Comparison of ENCODE assay signal across 11 cellular contexts in genomic region chr2:45653125-45653524, GRCh38. TPM values are rescaled to one million over a fixed set of nuclear protein-coding genes. Genes with fewer than 3 reads are reported as not detected.
A peak's percentile ranks its signal among the peaks of the same experiment; 100 is the strongest.
DNase-seq lines count a peak whose midpoint lies in the region; ATAC-seq, FAIRE-seq and TF ChIP-seq lines count a peak whose summit lies in the region.
"Had no signal": no experiment of that assay in that cellular context is flagged by ENCODE, and none has a peak within 500 bp of the region (broad histone marks: within the 10 kb centered on the region; RNA-seq: fewer than 3 reads in every experiment).

No MANE protein-coding gene starts in this region.

- H3K4me2 ChIP-seq in GM12878 (ENCODE audit: control insufficient read depth, insufficient read depth), result peak overlapping the region; percentile 43

- ATAC-seq in left cardiac atrium (no peak), GM12878 (no peak), HG03354 (IDR thresholded peaks at IDR 0.05; ENCODE audit: poor library complexity, severe bottlenecking, unreplicated experiment) (no peak)

- H3K27me3 ChIP-seq in left ventricle myocardium inferior (ENCODE audit: low read depth) (no peaks in the 10 kb centered on the region), GM12878 (replicated peaks in 1 of 2; ENCODE audit: control insufficient read depth in 2 of 2, insufficient read depth in 2 of 2, low read length in 1 of 2) (no peaks in the 10 kb centered on the region), mucosa of rectum (ENCODE audit: control insufficient read depth in 2 of 2, insufficient read depth in 2 of 2, low read length in 2 of 2) (no peaks in the 10 kb centered on the region), vagina (no peaks in the 10 kb centered on the region)

- TF ChIP-seq EP300 in GM12878 (IDR thresholded peaks at IDR 0.05; ENCODE audit: borderline replicate concordance in 1 of 2, control insufficient read depth in 1 of 2, low read depth in 2 of 2, low read length in 2 of 2), result no peak

- RAD21 ChIA-PET in GM12878 (lab: Charles Lee; ENCODE audit: unreplicated experiment), result interaction anchor here (0.6 to 6.1 kb wide), 16 partner anchors 9 to 283 kb away, joined by 3 to 79 read pairs (median 6); no protein-coding TSS in a partner anchor

- 63% methylated on average over 2 of the region's 2 CpGs for WGBS in GM12878 (ENCODE audit: insufficient coverage, insufficient replicate concordance, low lambda C conversion rate, missing lambda C conversion rate)

- intact Hi-C loops in left ventricle myocardium inferior (cut with micrococcal nuclease) (no loop called here), left cardiac atrium (cut with DNase I) (loop anchor here in 1 of 2 donors (5.0 kb wide), 1 partner anchor 119 kb away; no protein-coding TSS in a partner anchor), GM12878 (cut with micrococcal nuclease; ENCODE audit: unreplicated experiment) (loop anchor here (5.0 kb wide), 1 partner anchor 39 kb away; no protein-coding TSS in a partner anchor), vagina (cut with DNase I) (no loop called here)

- FAIRE-seq in GM12878 (lab: Jason Lieb, UNC), result no peak

- in situ Hi-C loops in GM12878 (cut with MboI), result loop anchor here (5.0 kb wide), 1 partner anchor 74 kb away; no protein-coding TSS in a partner anchor

- SMC1A ChIA-PET in GM12878 (lab: Charles Lee; ENCODE audit: uncharacterized antibody, unreplicated experiment), result interaction anchor here (0.6 to 8.8 kb wide), 24 partner anchors 11 to 282 kb away, joined by 3 to 110 read pairs (median 6); no protein-coding TSS in a partner anchor

- H3K9me3 ChIP-seq in left ventricle myocardium inferior (replicated peaks) (no peaks in the 10 kb centered on the region), GM12878 (replicated peaks; ENCODE audit: control insufficient read depth, insufficient read depth, low read length) (no peaks in the 10 kb centered on the region), mucosa of rectum (ENCODE audit: control insufficient read depth in 2 of 2, low read length in 2 of 2) (no peaks in the 10 kb centered on the region), vagina (no peaks in the 10 kb centered on the region)

- H3K4me1 ChIP-seq in left ventricle myocardium inferior, result peaks cover 61% of the 10 kb centered on the region
- H3K4me1 ChIP-seq in GM12878 (ENCODE audit: control insufficient read depth, insufficient read depth, low read length), result no peaks in the 10 kb centered on the region
- peaks cover 17% of the 10 kb centered on the region in 2 donors for H3K4me1 ChIP-seq in mucosa of rectum (ENCODE audit: control insufficient read depth in 2 of 2, insufficient read depth in 2 of 2, low read length in 2 of 2)
- peaks cover 33% of the 10 kb centered on the region for H3K4me1 ChIP-seq in vagina

- no TSS peak for BruUV-seq in GM12878 (replicated peaks; lab: Mats Ljungman, UMichigan)

- H3K79me2 ChIP-seq in GM12878 (ENCODE audit: control insufficient read depth, insufficient read depth, low read length), result peaks cover 52% of the 10 kb centered on the region

- no peak overlapping the region for H3K27ac ChIP-seq in left ventricle myocardium inferior (replicated peaks)
- H3K27ac ChIP-seq in GM12878 (ENCODE audit: control insufficient read depth, insufficient read depth), result no peak overlapping the region
- H3K27ac ChIP-seq in mucosa of rectum (ENCODE audit: low read depth in 2 of 2, low read length in 2 of 2), result no peak overlapping the region
- peak overlapping the region; percentile 100 for H3K27ac ChIP-seq in vagina

- CTCF ChIA-PET in GM12878 (lab: Yijun Ruan, JAX), result interaction anchor here (0.6 to 8.2 kb wide), 18 partner anchors 8 to 283 kb away, joined by 3 to 98 read pairs (median 4); no protein-coding TSS in a partner anchor

- no peaks in the 10 kb centered on the region for H4K20me1 ChIP-seq in GM12878 (ENCODE audit: control insufficient read depth, insufficient read depth)

- TF ChIP-seq RAD21 in GM12878 (IDR thresholded peaks at IDR 0.05; ENCODE audit: insufficient read depth, low read depth, low read length), result no peak

- TF ChIP-seq CTCF in left ventricle myocardium inferior (IDR thresholded peaks at IDR 0.05; ENCODE audit: borderline replicate concordance) (no peak), GM12878 (IDR thresholded peaks at IDR 0.05 in 2 of 3, conservative IDR thresholded peaks at IDR 0.05 in 1 of 3; ENCODE audit: control insufficient read depth in 2 of 3, extremely low read depth in 1 of 3, insufficient read depth in 1 of 3, low read depth in 3 of 3, low read length in 3 of 3) (no peak), vagina (IDR thresholded peaks at IDR 0.05) (no peak)

- H3K36me3 ChIP-seq in left ventricle myocardium inferior (peaks cover 3% of the 10 kb centered on the region), GM12878 (ENCODE audit: control insufficient read depth in 2 of 2, insufficient read depth in 2 of 2, low read length in 1 of 2) (peaks cover 0 to 2% of the 10 kb centered on the region in 2 experiments; a peak in 1 of 4 replicates), mucosa of rectum (ENCODE audit: control insufficient read depth in 2 of 2, insufficient read depth in 2 of 2, low read length in 2 of 2) (no peaks in the 10 kb centered on the region), vagina (no peaks in the 10 kb centered on the region)

- H3K4me3 ChIP-seq in left ventricle myocardium inferior (peak overlapping the region; percentile 87), GM12878 (peak overlapping the region; percentile 97), mucosa of rectum (ENCODE audit: low read length in 2 of 2) (peak overlapping the region; percentile 79 to 85), vagina (peak overlapping the region; percentile 73 to 97)

- no peak overlapping the region for H2AFZ ChIP-seq in GM12878 (ENCODE audit: control insufficient read depth, low read depth, low read length)

- DNase-seq in left ventricle myocardium inferior (no peak), left cardiac atrium (no peak), GM12878 (ENCODE audit: low read depth, low spot score) (no peak), vagina (ENCODE audit: extremely low spot score in 2 of 2) (no peak), NCI-H1930 (lab: John Stamatoyannopoulos, UW) (no peak)
- DNase-seq in stimulated activated CD4-positive, alpha-beta T cell treated with anti-CD3 and anti-CD28 coated beads, Interleukin-12 subunit alpha, Interleukin-12 subunit beta, amount 100 ng/mL, for 4 hours, result no peak
- DNase-seq: activated CD4-positive, alpha-beta T cell treated with anti-CD3 and anti-CD28 coated beads for 1 hour; erythroblast; NCI-H748 treated with DMSO at 0.1 percent for 48 hours had no signal

- no peak overlapping the region for H3K9ac ChIP-seq in GM12878 (ENCODE audit: control insufficient read depth, insufficient read depth, low read length)
- H3K9ac ChIP-seq in mucosa of rectum (ENCODE audit: low read depth in 1 of 2, low read length in 2 of 2), result no peak overlapping the region

- POLR2A ChIA-PET in GM12878 (lab: Charles Lee), result interaction anchor here (0.7 to 5.6 kb wide), 14 partner anchors 9 to 257 kb away, joined by 3 to 51 read pairs (median 4); no protein-coding TSS in a partner anchor

- TF ChIP-seq POLR2A in GM12878 (IDR thresholded peaks at IDR 0.05; ENCODE audit: low read depth, low read length) (no peak), vagina (IDR thresholded peaks at IDR 0.05) (no peak)

RNA-seq across cellular contexts. Expression of gene PRKCE, which starts 1.6 kb away (rescaled TPM):
- total RNA-seq in left ventricle myocardium inferior, result 14.7 TPM
- total RNA-seq in left cardiac atrium, result 10 to 100 TPM; 17.9 to 24.8 TPM
- 80.0 and 82.5 TPM in 2 replicates for total RNA-seq in GM12878 (2013; cell fraction: nucleolus; rRNA removed)
- total RNA-seq in GM12878 (2014; rRNA removed), result 15.4 and 15.6 TPM in 2 replicates
- total RNA-seq in GM12878 (2014; rRNA removed; fragmentation: Illumina TruSeq; extraction: Trizol), result 12.7 and 13.5 TPM in 2 replicates
- 28.2 and 30.8 TPM in 2 replicates for total RNA-seq in GM12878 (2021)
- 4.6 TPM for polyA plus RNA-seq in GM12878 (2011; ENCODE audit: low read depth)
- polyA plus RNA-seq in GM12878 (2011; rRNA removed), result 6.4 and 6.7 TPM in 2 replicates
- polyA plus RNA-seq in GM12878 (2011; cell fraction: cytosol; rRNA removed), result 5.0 and 5.4 TPM in 2 replicates
- 12.7 and 14.2 TPM in 2 replicates for polyA plus RNA-seq in GM12878 (2011; cell fraction: nucleus; rRNA removed)
- 6.2 and 7.3 TPM in 2 replicates for polyA plus RNA-seq in GM12878 (2012)
- 8.3 and 11.2 TPM in 2 replicates for polyA plus RNA-seq in GM12878 (2014; fragmentation: Illumina TruSeq; extraction: Trizol)
- polyA plus RNA-seq in GM12878 (2014; fragmentation: Nextera tagmentation; extraction: Ambion mirVana), result 1 to 10 TPM; 2.6 to 3.0 TPM
- 10.9 TPM in 2 replicates for polyA plus RNA-seq in GM12878 (2014; rRNA removed)
- 10 to 100 TPM; 11.7 to 20.5 TPM for polyA plus RNA-seq in GM12878 (2016; fragmentation: Nextera tagmentation; extraction: Ambion mirVana)
- 25.6 and 28.1 TPM in 2 replicates for polyA minus RNA-seq in GM12878 (2011; rRNA and poly(A)+ RNA removed)
- 8.9 and 12.7 TPM in 2 replicates for polyA minus RNA-seq in GM12878 (2011; cell fraction: cytosol; rRNA and poly(A)+ RNA removed)
- 49.2 and 86.5 TPM in 2 replicates for polyA minus RNA-seq in GM12878 (2011; cell fraction: nucleus; rRNA and poly(A)+ RNA removed)
- 11.8 TPM for total RNA-seq in vagina

RNA-seq across cellular contexts. Expression of gene SRBD1, which starts 42.1 kb away (rescaled TPM):
- total RNA-seq in left ventricle myocardium inferior (11.8 TPM), left cardiac atrium (10 to 100 TPM in 1 of 2 donors, 1 to 10 TPM in 1; 8.8 to 13.2 TPM), GM12878 (2014; rRNA removed) (22.5 and 28.4 TPM in 2 replicates), GM12878 (2014; rRNA removed; fragmentation: Illumina TruSeq; extraction: Trizol) (33.1 and 34.0 TPM in 2 replicates), GM12878 (2021) (19.7 and 23.7 TPM in 2 replicates), vagina (9.1 TPM)
- total RNA-seq in GM12878 (2013; cell fraction: nucleolus; rRNA removed), result 80.4 and 82.4 TPM in 2 replicates
- 5.8 TPM for polyA plus RNA-seq in GM12878 (2011; ENCODE audit: low read depth)
- polyA plus RNA-seq in GM12878 (2011; rRNA removed) (15.9 and 25.3 TPM in 2 replicates), GM12878 (2014; fragmentation: Illumina TruSeq; extraction: Trizol) (22.4 and 34.4 TPM in 2 replicates), GM12878 (2014; fragmentation: Nextera tagmentation; extraction: Ambion mirVana) (10 to 100 TPM in 1 of 2 experiments, 1 to 10 TPM in 1; 9.7 to 13.1 TPM), GM12878 (2014; rRNA removed) (9.1 and 12.7 TPM in 2 replicates), GM12878 (2016; fragmentation: Nextera tagmentation; extraction: Ambion mirVana) (10 to 100 TPM; 20.4 to 21.6 TPM)
- polyA plus RNA-seq in GM12878 (2011; cell fraction: cytosol; rRNA removed), result 6.7 and 8.0 TPM in 2 replicates
- polyA plus RNA-seq in GM12878 (2011; cell fraction: nucleus; rRNA removed), result 10.1 and 13.6 TPM in 2 replicates
- polyA plus RNA-seq in GM12878 (2012), result 6.9 and 10.2 TPM in 2 replicates
- 42.3 and 53.0 TPM in 2 replicates for polyA minus RNA-seq in GM12878 (2011; rRNA and poly(A)+ RNA removed)
- 16.4 and 17.9 TPM in 2 replicates for polyA minus RNA-seq in GM12878 (2011; cell fraction: cytosol; rRNA and poly(A)+ RNA removed)
- polyA minus RNA-seq in GM12878 (2011; cell fraction: nucleus; rRNA and poly(A)+ RNA removed), result 35.5 and 46.9 TPM in 2 replicates
